Comparison of ENCODE assay signal across 17 cellular contexts in genomic region chr16:17331071-17331521, GRCh38.
A peak's percentile ranks its signal among the peaks of the same experiment; 100 is the strongest.
DNase-seq lines count a peak whose midpoint lies in the region; ATAC-seq and TF ChIP-seq lines count a peak whose summit lies in the region.
"Had no signal": no experiment of that assay in that cellular context is flagged by ENCODE, and none has a peak within 500 bp of the region (broad histone marks: within the 10 kb centered on the region; RNA-seq: fewer than 3 reads in every experiment).

No MANE protein-coding gene starts in this region.

- 27 to 49% methylated on average over 1 to 3 of the region's 9 CpGs for WGBS in gastroesophageal sphincter (ENCODE audit: low coverage in 1 of 2), 2 donors
- WGBS in psoas muscle, 3 donors = 47 to 56% (median 51%) methylated on average over 9 of the region's 9 CpGs

- H3K36me3 ChIP-seq in gastroesophageal sphincter (no peaks in the 10 kb centered on the region), psoas muscle (ENCODE audit: insufficient read depth in 1 of 2, low read depth in 1 of 2) (no peaks in the 10 kb centered on the region)
- H3K36me3 ChIP-seq: spleen, tibial nerve had no signal

- H3K9me3 ChIP-seq in gastroesophageal sphincter = no peaks in the 10 kb centered on the region
- no peaks in the 10 kb centered on the region for H3K9me3 ChIP-seq in psoas muscle
- H3K9me3 ChIP-seq: spleen, tibial nerve had no signal

- no peak overlapping the region for H3K4me3 ChIP-seq in gastroesophageal sphincter
- H3K4me3 ChIP-seq in psoas muscle = no peak overlapping the region
- H3K4me3 ChIP-seq: spleen, tibial nerve had no signal

- peaks cover 0 to 75% (median 11%) of the 10 kb centered on the region in 3 donors for H3K4me1 ChIP-seq in gastroesophageal sphincter
- peaks cover 4% of the 10 kb centered on the region for H3K4me1 ChIP-seq in psoas muscle

- intact Hi-C loops in Right ventricle myocardium inferior (cut with DNase I) = no loop called here
- intact Hi-C loops in cardiac septum (cut with DNase I) = loop anchor here (10.0 kb wide), 1 partner anchor 114 kb away; no protein-coding TSS in a partner anchor
- intact Hi-C loops in psoas muscle (cut with DNase I) = no loop called here

- TF ChIP-seq CTCF in gastroesophageal sphincter (IDR thresholded peaks at IDR 0.05) (no peak), psoas muscle (IDR thresholded peaks at IDR 0.05) (no peak)

- peak; percentile 89 for ATAC-seq in Right ventricle myocardium inferior
- ATAC-seq in gastroesophageal sphincter = peak; percentile 88
- ATAC-seq in psoas muscle = peak in 3 of 4 donors; percentile 69 to 79 (median 72)
- no peak for ATAC-seq in GM21360 (IDR thresholded peaks at IDR 0.05; ENCODE audit: unreplicated experiment)
- ATAC-seq: CD8-positive, alpha-beta T cell; Panc1 had no signal

- TF ChIP-seq EP300 in gastroesophageal sphincter (IDR thresholded peaks at IDR 0.05) = no peak

- H3K27me3 ChIP-seq in gastroesophageal sphincter (no peaks in the 10 kb centered on the region), psoas muscle (ENCODE audit: insufficient read depth in 3 of 3, low read length in 2 of 3) (no peaks in the 10 kb centered on the region)
- H3K27me3 ChIP-seq: spleen, tibial nerve had no signal

- DNase-seq in Right ventricle myocardium inferior (ENCODE audit: missing footprints) = peak; percentile 77
- DNase-seq in cardiac septum (ENCODE audit: low spot score) = no peak
- peak; percentile 79 to 86 for DNase-seq in psoas muscle
- no peak for DNase-seq in activated CD4-positive, alpha-beta T cell treated with anti-CD3 and anti-CD28 coated beads for 1 hour
- DNase-seq in NCI-H526 treated with DMSO at 0.1 percent for 48 hours (lab: John Stamatoyannopoulos, UW) = no peak
- no peak for DNase-seq in A172 (ENCODE audit: low spot score)
- DNase-seq: activated CD4-positive, alpha-beta T cell treated with anti-CD3 and anti-CD28 coated beads, Interleukin-2, amount 10 ng/mL, durations not matched to agents 24 days and 14 days; activated naive CD4-positive, alpha-beta T cell treated with anti-CD3 and anti-CD28 coated beads for 36 hours; activated T-cell treated with anti-CD3 and anti-CD28 coated beads for 4 hours; CD8-positive, alpha-beta T cell; Kasumi-1; NCI-H774; spleen had no signal

- H3K27ac ChIP-seq in gastroesophageal sphincter (peak overlapping the region in 3 of 4 donors; percentile 72 to 96 (median 80)), psoas muscle (no peak overlapping the region)
- H3K27ac ChIP-seq: spleen had no signal

- no peak for TF ChIP-seq POLR2A in gastroesophageal sphincter (IDR thresholded peaks at IDR 0.05)

Comparison
In these comparisons a context has a peak if more than half of its experiments do, and no peak if none do; other contexts are left out.
1. DNase-seq: peak in Right ventricle myocardium inferior (single experiment) and psoas muscle (2 of 2); none in cardiac septum (single experiment), activated CD4-positive, alpha-beta T cell treated with anti-CD3 and anti-CD28 coated beads for 1 hour (single experiment), NCI-H526 treated with DMSO at 0.1 percent for 48 hours (single experiment) and A172 (single experiment).